In genomic region chr7:6221340-6222319, GRCh38 we compare ENCODE assay signal across 1 cellular context.
TF ChIP-seq lines count a peak whose summit lies in the region.

No MANE protein-coding gene starts in this region.

TF ChIP-seq in K562, 482 proteins besides CTCF, POLR2A, EP300 and RAD21 (continued from another document and continues in another):
- TF ChIP-seq ZNF318 (IDR thresholded peaks at IDR 0.05; ENCODE audit: borderline replicate concordance in 1 of 2, low read depth in 1 of 2) (peak; percentile 64 to 66; a peak in 2 of 4 replicates), SRSF9 (IDR thresholded peaks at IDR 0.05; ENCODE audit: borderline replicate concordance, low read depth, low read length) (no peak), ERF (CRISPR knock-in tag; IDR thresholded peaks at IDR 0.05) (no peak), CCNT2 (IDR thresholded peaks at IDR 0.05; ENCODE audit: borderline replicate concordance, extremely low read depth, insufficient read length, low read depth, low read length) (peak; percentile 84), MEF2A (IDR thresholded peaks at IDR 0.05; ENCODE audit: control insufficient read depth, low read depth, low read length) (no peak), ZNF224 (CRISPR knock-in tag; IDR thresholded peaks at IDR 0.05) (no peak), ZNF77 (CRISPR knock-in tag; IDR thresholded peaks at IDR 0.05) (no peak), PHF8 (IDR thresholded peaks at IDR 0.05; ENCODE audit: borderline replicate concordance, low read length) (no peak), ZBTB34 (CRISPR knock-in tag; IDR thresholded peaks at IDR 0.05) (no peak), ZNF263 (CRISPR knock-in tag; IDR thresholded peaks at IDR 0.05; ENCODE audit: borderline replicate concordance) (no peak), ZNF280A (IDR thresholded peaks at IDR 0.05; ENCODE audit: low read depth, partially characterized antibody) (no peak), NKRF (IDR thresholded peaks at IDR 0.05; ENCODE audit: borderline replicate concordance) (no peak), NEUROD1 (IDR thresholded peaks at IDR 0.05; ENCODE audit: borderline replicate concordance, low read depth, low read length, partially characterized antibody) (peak; percentile 29), SMC3 (conservative IDR thresholded peaks at IDR 0.05; ENCODE audit: insufficient read depth, low read depth, low read length) (no peak), BCLAF1 (IDR thresholded peaks at IDR 0.05; ENCODE audit: borderline replicate concordance in 1 of 2, control insufficient read depth in 1 of 2, low read depth in 2 of 2, low read length in 1 of 2) (no peak), MAFG (tag; conservative IDR thresholded peaks at IDR 0.05) (peak; percentile 71), SMAD4 (CRISPR knock-in tag; conservative IDR thresholded peaks at IDR 0.05) (peak; percentile 83), PPARD (CRISPR knock-in tag; IDR thresholded peaks at IDR 0.05) (no peak), ZFPM2 (CRISPR knock-in tag; IDR thresholded peaks at IDR 0.05) (no peak), ZNF583 (CRISPR knock-in tag; IDR thresholded peaks at IDR 0.05) (no peak), NR1H2 (CRISPR knock-in tag; IDR thresholded peaks at IDR 0.05) (no peak), DEAF1 (CRISPR knock-in tag; IDR thresholded peaks at IDR 0.05) (no peak), ATF4 (CRISPR knock-in tag; IDR thresholded peaks at IDR 0.05) (peak; percentile 60; the same call in 1 of the 2 replicates), ZNF589 (CRISPR knock-in tag; IDR thresholded peaks at IDR 0.05; ENCODE audit: low read depth) (no peak), ZNF24 (IDR thresholded peaks at IDR 0.05) (no peak), TAF15 (IDR thresholded peaks at IDR 0.05; ENCODE audit: low read depth, low read length) (no peak), ZHX1 (conservative IDR thresholded peaks at IDR 0.05; ENCODE audit: low read length) (no peak), ZNF644 (tag; IDR thresholded peaks at IDR 0.05; ENCODE audit: low read depth) (peak; percentile 63; the same call in 1 of the 2 replicates), ZNF175 (CRISPR knock-in tag; IDR thresholded peaks at IDR 0.05; ENCODE audit: low read depth) (no peak), SIX5 (IDR thresholded peaks at IDR 0.05; ENCODE audit: borderline replicate concordance in 1 of 2, insufficient read depth in 1 of 2, low read depth in 1 of 2, low read length in 2 of 2) (no peak), ZNF280B (CRISPR knock-in tag; IDR thresholded peaks at IDR 0.05) (no peak), MCM7 (IDR thresholded peaks at IDR 0.05) (no peak), OTX1 (CRISPR knock-in tag; IDR thresholded peaks at IDR 0.05) (no peak), ZNF146 (CRISPR knock-in tag; IDR thresholded peaks at IDR 0.05; ENCODE audit: unreplicated experiment) (no peak), ARID2 (IDR thresholded peaks at IDR 0.05) (no peak)
